Comparison of ENCODE assay signal across 1 cellular context in the genomic region with DNA sequence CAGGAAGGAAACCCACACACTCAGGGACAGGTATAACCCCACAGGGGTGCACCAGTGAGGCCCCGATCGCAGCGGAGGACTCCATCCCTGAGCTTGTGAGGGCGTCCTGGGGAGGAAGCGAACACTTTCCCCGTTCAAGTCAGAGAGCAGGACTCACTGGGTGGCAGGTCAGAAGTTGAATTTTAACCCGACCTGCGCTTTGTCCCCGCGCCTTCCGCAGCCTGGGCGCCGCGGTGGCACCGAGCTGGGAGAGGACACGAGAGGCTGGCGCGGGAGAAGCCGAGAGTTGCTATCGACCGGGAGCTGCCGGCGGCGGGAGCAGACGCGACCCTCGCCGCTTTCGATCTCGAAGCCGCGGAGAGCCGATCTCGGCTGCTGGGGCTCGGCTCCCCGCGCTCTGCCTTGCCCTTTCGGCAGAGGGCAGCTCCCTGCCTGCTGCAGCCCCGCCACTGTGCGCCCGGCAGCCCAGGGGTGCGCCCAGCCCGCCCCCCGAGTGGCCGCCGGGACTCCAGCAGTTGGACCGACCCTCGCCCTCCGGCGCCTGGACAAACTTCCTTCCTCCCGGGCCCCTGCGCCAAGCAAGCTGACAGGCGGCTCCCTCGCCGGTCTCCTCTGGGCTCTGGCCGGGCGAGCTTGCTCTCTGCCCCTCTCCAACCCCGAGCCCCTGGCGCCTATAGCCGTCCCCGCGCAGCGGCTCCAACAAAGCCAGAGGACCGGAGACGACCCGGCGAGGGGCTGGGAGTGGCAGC.
TF ChIP-seq lines count a peak whose summit lies in the region.

No MANE protein-coding gene starts in this region.

TF ChIP-seq in HepG2, 621 proteins besides CTCF, POLR2A, EP300 and RAD21 (continued from another document and continues in another):
- TF ChIP-seq ZNF136 (CRISPR knock-in tag; IDR thresholded peaks at IDR 0.05; ENCODE audit: low read depth): no peak
- 0 out of 2 replicates have a peak, but pooled peaks have one; percentile 57 for TF ChIP-seq ZSCAN29 (CRISPR knock-in tag; conservative IDR thresholded peaks at IDR 0.05)
- TF ChIP-seq ZNF709 (CRISPR knock-in tag; IDR thresholded peaks at IDR 0.05): peak; percentile 35
- TF ChIP-seq, protein P1, sequence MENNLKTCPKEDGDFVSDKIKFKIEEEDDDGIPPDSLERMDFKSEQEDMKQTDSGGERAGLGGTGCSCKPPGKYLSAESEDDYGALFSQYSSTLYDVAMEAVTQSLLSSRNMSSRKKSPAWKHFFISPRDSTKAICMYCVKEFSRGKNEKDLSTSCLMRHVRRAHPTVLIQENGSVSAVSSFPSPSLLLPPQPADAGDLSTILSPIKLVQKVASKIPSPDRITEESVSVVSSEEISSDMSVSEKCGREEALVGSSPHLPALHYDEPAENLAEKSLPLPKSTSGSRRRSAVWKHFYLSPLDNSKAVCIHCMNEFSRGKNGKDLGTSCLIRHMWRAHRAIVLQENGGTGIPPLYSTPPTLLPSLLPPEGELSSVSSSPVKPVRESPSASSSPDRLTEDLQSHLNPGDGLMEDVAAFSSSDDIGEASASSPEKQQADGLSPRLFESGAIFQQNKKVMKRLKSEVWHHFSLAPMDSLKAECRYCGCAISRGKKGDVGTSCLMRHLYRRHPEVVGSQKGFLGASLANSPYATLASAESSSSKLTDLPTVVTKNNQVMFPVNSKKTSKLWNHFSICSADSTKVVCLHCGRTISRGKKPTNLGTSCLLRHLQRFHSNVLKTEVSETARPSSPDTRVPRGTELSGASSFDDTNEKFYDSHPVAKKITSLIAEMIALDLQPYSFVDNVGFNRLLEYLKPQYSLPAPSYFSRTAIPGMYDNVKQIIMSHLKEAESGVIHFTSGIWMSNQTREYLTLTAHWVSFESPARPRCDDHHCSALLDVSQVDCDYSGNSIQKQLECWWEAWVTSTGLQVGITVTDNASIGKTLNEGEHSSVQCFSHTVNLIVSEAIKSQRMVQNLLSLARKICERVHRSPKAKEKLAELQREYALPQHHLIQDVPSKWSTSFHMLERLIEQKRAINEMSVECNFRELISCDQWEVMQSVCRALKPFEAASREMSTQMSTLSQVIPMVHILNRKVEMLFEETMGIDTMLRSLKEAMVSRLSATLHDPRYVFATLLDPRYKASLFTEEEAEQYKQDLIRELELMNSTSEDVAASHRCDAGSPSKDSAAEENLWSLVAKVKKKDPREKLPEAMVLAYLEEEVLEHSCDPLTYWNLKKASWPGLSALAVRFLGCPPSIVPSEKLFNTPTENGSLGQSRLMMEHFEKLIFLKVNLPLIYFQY (CRISPR knock-in tag; IDR thresholded peaks at IDR 0.05; ENCODE audit: borderline replicate concordance): peak; percentile 73
- TF ChIP-seq AGO1 (IDR thresholded peaks at IDR 0.05; ENCODE audit: low read depth, low read length, poor library complexity, severe bottlenecking): peak; percentile 42
- TF ChIP-seq SSRP1 (CRISPR knock-in tag; IDR thresholded peaks at IDR 0.05): no peak
- peak; percentile 82; the same call in 1 of the 2 replicates for TF ChIP-seq ZFP37 (CRISPR knock-in tag; IDR thresholded peaks at IDR 0.05; ENCODE audit: borderline replicate concordance)
- TF ChIP-seq CBX5 (CRISPR knock-in tag; IDR thresholded peaks at IDR 0.05; ENCODE audit: borderline replicate concordance): peak; percentile 51; the same call in 1 of the 2 replicates
- TF ChIP-seq RBM22 (optimal IDR thresholded peaks at IDR 0.05; ENCODE audit: low read length): no peak
- TF ChIP-seq RARA (CRISPR knock-in tag; IDR thresholded peaks at IDR 0.05): peak; percentile 72
- TF ChIP-seq ZNF550 (CRISPR knock-in tag; IDR thresholded peaks at IDR 0.05; ENCODE audit: borderline replicate concordance): no peak
- TF ChIP-seq ZNF562 (CRISPR knock-in tag; IDR thresholded peaks at IDR 0.05; ENCODE audit: borderline replicate concordance): no peak
- TF ChIP-seq, protein P2, sequence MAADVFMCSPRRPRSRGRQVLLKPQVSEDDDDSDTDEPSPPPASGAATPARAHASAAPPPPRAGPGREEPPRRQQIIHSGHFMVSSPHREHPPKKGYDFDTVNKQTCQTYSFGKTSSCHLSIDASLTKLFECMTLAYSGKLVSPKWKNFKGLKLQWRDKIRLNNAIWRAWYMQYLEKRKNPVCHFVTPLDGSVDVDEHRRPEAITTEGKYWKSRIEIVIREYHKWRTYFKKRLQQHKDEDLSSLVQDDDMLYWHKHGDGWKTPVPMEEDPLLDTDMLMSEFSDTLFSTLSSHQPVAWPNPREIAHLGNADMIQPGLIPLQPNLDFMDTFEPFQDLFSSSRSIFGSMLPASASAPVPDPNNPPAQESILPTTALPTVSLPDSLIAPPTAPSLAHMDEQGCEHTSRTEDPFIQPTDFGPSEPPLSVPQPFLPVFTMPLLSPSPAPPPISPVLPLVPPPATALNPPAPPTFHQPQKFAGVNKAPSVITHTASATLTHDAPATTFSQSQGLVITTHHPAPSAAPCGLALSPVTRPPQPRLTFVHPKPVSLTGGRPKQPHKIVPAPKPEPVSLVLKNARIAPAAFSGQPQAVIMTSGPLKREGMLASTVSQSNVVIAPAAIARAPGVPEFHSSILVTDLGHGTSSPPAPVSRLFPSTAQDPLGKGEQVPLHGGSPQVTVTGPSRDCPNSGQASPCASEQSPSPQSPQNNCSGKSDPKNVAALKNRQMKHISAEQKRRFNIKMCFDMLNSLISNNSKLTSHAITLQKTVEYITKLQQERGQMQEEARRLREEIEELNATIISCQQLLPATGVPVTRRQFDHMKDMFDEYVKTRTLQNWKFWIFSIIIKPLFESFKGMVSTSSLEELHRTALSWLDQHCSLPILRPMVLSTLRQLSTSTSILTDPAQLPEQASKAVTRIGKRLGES (CRISPR knock-in tag; IDR thresholded peaks at IDR 0.05; ENCODE audit: borderline replicate concordance): no peak
- TF ChIP-seq ZNF883 (CRISPR knock-in tag; IDR thresholded peaks at IDR 0.05; ENCODE audit: not compliant biosample characterization): no peak
- TF ChIP-seq, protein P3, sequence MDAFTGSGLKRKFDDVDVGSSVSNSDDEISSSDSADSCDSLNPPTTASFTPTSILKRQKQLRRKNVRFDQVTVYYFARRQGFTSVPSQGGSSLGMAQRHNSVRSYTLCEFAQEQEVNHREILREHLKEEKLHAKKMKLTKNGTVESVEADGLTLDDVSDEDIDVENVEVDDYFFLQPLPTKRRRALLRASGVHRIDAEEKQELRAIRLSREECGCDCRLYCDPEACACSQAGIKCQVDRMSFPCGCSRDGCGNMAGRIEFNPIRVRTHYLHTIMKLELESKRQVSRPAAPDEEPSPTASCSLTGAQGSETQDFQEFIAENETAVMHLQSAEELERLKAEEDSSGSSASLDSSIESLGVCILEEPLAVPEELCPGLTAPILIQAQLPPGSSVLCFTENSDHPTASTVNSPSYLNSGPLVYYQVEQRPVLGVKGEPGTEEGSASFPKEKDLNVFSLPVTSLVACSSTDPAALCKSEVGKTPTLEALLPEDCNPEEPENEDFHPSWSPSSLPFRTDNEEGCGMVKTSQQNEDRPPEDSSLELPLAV (CRISPR knock-in tag; conservative IDR thresholded peaks at IDR 0.05; ENCODE audit: low read depth): no peak
- TF ChIP-seq ZBTB21 (CRISPR knock-in tag; IDR thresholded peaks at IDR 0.05): no peak
- TF ChIP-seq, protein P4, sequence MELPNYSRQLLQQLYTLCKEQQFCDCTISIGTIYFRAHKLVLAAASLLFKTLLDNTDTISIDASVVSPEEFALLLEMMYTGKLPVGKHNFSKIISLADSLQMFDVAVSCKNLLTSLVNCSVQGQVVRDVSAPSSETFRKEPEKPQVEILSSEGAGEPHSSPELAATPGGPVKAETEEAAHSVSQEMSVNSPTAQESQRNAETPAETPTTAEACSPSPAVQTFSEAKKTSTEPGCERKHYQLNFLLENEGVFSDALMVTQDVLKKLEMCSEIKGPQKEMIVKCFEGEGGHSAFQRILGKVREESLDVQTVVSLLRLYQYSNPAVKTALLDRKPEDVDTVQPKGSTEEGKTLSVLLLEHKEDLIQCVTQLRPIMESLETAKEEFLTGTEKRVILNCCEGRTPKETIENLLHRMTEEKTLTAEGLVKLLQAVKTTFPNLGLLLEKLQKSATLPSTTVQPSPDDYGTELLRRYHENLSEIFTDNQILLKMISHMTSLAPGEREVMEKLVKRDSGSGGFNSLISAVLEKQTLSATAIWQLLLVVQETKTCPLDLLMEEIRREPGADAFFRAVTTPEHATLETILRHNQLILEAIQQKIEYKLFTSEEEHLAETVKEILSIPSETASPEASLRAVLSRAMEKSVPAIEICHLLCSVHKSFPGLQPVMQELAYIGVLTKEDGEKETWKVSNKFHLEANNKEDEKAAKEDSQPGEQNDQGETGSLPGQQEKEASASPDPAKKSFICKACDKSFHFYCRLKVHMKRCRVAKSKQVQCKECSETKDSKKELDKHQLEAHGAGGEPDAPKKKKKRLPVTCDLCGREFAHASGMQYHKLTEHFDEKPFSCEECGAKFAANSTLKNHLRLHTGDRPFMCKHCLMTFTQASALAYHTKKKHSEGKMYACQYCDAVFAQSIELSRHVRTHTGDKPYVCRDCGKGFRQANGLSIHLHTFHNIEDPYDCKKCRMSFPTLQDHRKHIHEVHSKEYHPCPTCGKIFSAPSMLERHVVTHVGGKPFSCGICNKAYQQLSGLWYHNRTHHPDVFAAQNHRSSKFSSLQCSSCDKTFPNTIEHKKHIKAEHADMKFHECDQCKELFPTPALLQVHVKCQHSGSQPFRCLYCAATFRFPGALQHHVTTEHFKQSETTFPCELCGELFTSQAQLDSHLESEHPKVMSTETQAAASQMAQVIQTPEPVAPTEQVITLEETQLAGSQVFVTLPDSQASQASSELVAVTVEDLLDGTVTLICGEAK (IDR thresholded peaks at IDR 0.05): no peak
- TF ChIP-seq, protein P4 (CRISPR knock-in tag; IDR thresholded peaks at IDR 0.05): peak; percentile 70; the same call in 1 of the 2 replicates
- no peak for TF ChIP-seq ZNF75D (CRISPR knock-in tag; IDR thresholded peaks at IDR 0.05; ENCODE audit: borderline replicate concordance)
- TF ChIP-seq TRIM24 (CRISPR knock-in tag; IDR thresholded peaks at IDR 0.05): no peak
- 0 out of 2 replicates have a peak, but pooled peaks have one; percentile 50 for TF ChIP-seq SIN3A (IDR thresholded peaks at IDR 0.05; ENCODE audit: borderline replicate concordance, low read depth, low read length)
- TF ChIP-seq, protein P5, sequence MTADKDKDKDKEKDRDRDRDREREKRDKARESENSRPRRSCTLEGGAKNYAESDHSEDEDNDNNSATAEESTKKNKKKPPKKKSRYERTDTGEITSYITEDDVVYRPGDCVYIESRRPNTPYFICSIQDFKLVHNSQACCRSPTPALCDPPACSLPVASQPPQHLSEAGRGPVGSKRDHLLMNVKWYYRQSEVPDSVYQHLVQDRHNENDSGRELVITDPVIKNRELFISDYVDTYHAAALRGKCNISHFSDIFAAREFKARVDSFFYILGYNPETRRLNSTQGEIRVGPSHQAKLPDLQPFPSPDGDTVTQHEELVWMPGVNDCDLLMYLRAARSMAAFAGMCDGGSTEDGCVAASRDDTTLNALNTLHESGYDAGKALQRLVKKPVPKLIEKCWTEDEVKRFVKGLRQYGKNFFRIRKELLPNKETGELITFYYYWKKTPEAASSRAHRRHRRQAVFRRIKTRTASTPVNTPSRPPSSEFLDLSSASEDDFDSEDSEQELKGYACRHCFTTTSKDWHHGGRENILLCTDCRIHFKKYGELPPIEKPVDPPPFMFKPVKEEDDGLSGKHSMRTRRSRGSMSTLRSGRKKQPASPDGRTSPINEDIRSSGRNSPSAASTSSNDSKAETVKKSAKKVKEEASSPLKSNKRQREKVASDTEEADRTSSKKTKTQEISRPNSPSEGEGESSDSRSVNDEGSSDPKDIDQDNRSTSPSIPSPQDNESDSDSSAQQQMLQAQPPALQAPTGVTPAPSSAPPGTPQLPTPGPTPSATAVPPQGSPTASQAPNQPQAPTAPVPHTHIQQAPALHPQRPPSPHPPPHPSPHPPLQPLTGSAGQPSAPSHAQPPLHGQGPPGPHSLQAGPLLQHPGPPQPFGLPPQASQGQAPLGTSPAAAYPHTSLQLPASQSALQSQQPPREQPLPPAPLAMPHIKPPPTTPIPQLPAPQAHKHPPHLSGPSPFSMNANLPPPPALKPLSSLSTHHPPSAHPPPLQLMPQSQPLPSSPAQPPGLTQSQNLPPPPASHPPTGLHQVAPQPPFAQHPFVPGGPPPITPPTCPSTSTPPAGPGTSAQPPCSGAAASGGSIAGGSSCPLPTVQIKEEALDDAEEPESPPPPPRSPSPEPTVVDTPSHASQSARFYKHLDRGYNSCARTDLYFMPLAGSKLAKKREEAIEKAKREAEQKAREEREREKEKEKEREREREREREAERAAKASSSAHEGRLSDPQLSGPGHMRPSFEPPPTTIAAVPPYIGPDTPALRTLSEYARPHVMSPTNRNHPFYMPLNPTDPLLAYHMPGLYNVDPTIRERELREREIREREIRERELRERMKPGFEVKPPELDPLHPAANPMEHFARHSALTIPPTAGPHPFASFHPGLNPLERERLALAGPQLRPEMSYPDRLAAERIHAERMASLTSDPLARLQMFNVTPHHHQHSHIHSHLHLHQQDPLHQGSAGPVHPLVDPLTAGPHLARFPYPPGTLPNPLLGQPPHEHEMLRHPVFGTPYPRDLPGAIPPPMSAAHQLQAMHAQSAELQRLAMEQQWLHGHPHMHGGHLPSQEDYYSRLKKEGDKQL (CRISPR knock-in tag; IDR thresholded peaks at IDR 0.05; ENCODE audit: low read depth): 0 out of 2 replicates have a peak, but pooled peaks have one; percentile 46
- no peak for TF ChIP-seq ZNF17 (CRISPR knock-in tag; IDR thresholded peaks at IDR 0.05)
- peak; percentile 64 for TF ChIP-seq SKI (IDR thresholded peaks at IDR 0.05; ENCODE audit: partially characterized antibody)
- TF ChIP-seq, protein P6, sequence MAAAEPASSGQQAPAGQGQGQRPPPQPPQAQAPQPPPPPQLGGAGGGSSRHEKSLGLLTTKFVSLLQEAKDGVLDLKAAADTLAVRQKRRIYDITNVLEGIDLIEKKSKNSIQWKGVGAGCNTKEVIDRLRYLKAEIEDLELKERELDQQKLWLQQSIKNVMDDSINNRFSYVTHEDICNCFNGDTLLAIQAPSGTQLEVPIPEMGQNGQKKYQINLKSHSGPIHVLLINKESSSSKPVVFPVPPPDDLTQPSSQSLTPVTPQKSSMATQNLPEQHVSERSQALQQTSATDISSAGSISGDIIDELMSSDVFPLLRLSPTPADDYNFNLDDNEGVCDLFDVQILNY (CRISPR knock-in tag; conservative IDR thresholded peaks at IDR 0.05): no peak; the same call in 1 of the 2 replicates
